Comparison of ENCODE assay signal across 4 cellular contexts in genomic region chr17:60491771-60492170, GRCh38.
TF ChIP-seq lines count a peak whose summit lies in the region.

No MANE protein-coding gene starts in this region.

TF ChIP-seq in HepG2, 621 proteins besides CTCF, POLR2A, EP300 and RAD21:
- TF ChIP-seq ZNF782 (CRISPR knock-in tag; IDR thresholded peaks at IDR 0.05; ENCODE audit: borderline replicate concordance) (no peak), ZFP36 (IDR thresholded peaks at IDR 0.05; ENCODE audit: borderline replicate concordance, low read depth, low read length, partially characterized antibody) (peak; percentile 83), THAP7 (CRISPR knock-in tag; IDR thresholded peaks at IDR 0.05) (no peak), ZNF24 (IDR thresholded peaks at IDR 0.05) (no peak), ZNF598 (CRISPR knock-in tag; IDR thresholded peaks at IDR 0.05; ENCODE audit: borderline replicate concordance) (no peak)

TF ChIP-seq in HEK293, 187 proteins besides CTCF, POLR2A, EP300 and RAD21 (continues in another document):
- TF ChIP-seq SETDB1 (IDR thresholded peaks at IDR 0.05; ENCODE audit: insufficient read length, low read length) (peak; percentile 90), HIC1 (tag by site-specific recombination; IDR thresholded peaks at IDR 0.05) (no peak), ZNF23 (tag by site-specific recombination; IDR thresholded peaks at IDR 0.05; ENCODE audit: borderline replicate concordance) (no peak), ZSCAN30 (tag by site-specific recombination; IDR thresholded peaks at IDR 0.05) (no peak), ZNF433 (tag by site-specific recombination; IDR thresholded peaks at IDR 0.05; ENCODE audit: low read depth) (no peak), ZNF624 (tag by site-specific recombination; IDR thresholded peaks at IDR 0.05) (no peak), ZNF785 (tag by site-specific recombination; IDR thresholded peaks at IDR 0.05) (no peak), ZNF280D (tag by site-specific recombination; IDR thresholded peaks at IDR 0.05) (0 out of 2 replicates have a peak, but pooled peaks have one; percentile 48)
- TF ChIP-seq, protein P1, sequence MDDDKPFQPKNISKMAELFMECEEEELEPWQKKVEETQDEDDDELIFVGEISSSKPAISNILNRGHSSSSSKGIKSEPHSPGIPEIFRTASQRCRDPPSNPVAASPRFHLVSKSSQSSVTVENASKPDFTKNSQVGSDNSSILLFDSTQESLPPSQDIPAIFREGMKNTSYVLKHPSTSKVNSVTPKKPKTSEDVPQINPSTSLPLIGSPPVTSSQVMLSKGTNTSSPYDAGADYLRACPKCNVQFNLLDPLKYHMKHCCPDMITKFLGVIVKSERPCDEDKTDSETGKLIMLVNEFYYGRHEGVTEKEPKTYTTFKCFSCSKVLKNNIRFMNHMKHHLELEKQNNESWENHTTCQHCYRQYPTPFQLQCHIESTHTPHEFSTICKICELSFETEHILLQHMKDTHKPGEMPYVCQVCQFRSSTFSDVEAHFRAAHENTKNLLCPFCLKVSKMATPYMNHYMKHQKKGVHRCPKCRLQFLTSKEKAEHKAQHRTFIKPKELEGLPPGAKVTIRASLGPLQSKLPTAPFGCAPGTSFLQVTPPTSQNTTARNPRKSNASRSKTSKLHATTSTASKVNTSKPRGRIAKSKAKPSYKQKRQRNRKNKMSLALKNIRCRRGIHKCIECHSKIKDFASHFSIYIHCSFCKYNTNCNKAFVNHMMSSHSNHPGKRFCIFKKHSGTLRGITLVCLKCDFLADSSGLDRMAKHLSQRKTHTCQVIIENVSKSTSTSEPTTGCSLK (tag by site-specific recombination; IDR thresholded peaks at IDR 0.05) = no peak

TF ChIP-seq in GM12878, 131 proteins besides CTCF, POLR2A, EP300 and RAD21:
- peak; percentile 82; the same call in 1 of the 2 replicates for TF ChIP-seq NFXL1 (IDR thresholded peaks at IDR 0.05; ENCODE audit: borderline replicate concordance)
- TF ChIP-seq SMAD1 (IDR thresholded peaks at IDR 0.05; ENCODE audit: low read depth, partially characterized antibody) = no peak

TF ChIP-seq in SK-N-SH treated with all-trans-retinoic acid at 6 μM for 48 hours, 23 proteins besides CTCF, POLR2A, EP300 and RAD21:
- no peak for TF ChIP-seq ZC3H10 (CRISPR knock-in tag; IDR thresholded peaks at IDR 0.05)
- TF ChIP-seq PPARA (CRISPR knock-in tag; IDR thresholded peaks at IDR 0.05; ENCODE audit: borderline replicate concordance) = no peak
- no peak for TF ChIP-seq ZFP30 (CRISPR knock-in tag; IDR thresholded peaks at IDR 0.05)
- no peak for TF ChIP-seq ZNF8 (CRISPR knock-in tag; IDR thresholded peaks at IDR 0.05)
- TF ChIP-seq TCF4 (CRISPR knock-in tag; IDR thresholded peaks at IDR 0.05; ENCODE audit: borderline replicate concordance) = no peak
TF ChIP-seq in SK-N-SH treated with all-trans-retinoic acid at 6 μM for 48 hours: peak in this region for 0.
